ENCODE assay signal across 3 cellular contexts in genomic region chr21:45938453-45938755, GRCh38.
TF ChIP-seq lines count a peak whose summit lies in the region.

No MANE protein-coding gene starts in this region.

TF ChIP-seq in SK-N-SH, 30 proteins besides CTCF, POLR2A, EP300 and RAD21 (continues in another document):
- no peak for TF ChIP-seq GABPA (IDR thresholded peaks at IDR 0.05; ENCODE audit: low read depth)
- TF ChIP-seq SIN3A (IDR thresholded peaks at IDR 0.05; ENCODE audit: borderline replicate concordance, low read depth, low read length) = no peak
- TF ChIP-seq IRF3 (IDR thresholded peaks at IDR 0.05; ENCODE audit: low read depth, low read length) = no peak
- TF ChIP-seq TEAD4 (IDR thresholded peaks at IDR 0.05; ENCODE audit: borderline replicate concordance, insufficient read depth) = no peak
- no peak for TF ChIP-seq RXRA (IDR thresholded peaks at IDR 0.05; ENCODE audit: borderline replicate concordance, low read depth)
- no peak for TF ChIP-seq REST (IDR thresholded peaks at IDR 0.05; ENCODE audit: low read depth, low read length)
- TF ChIP-seq MEF2A (IDR thresholded peaks at IDR 0.05; ENCODE audit: borderline replicate concordance, low read depth) = no peak
- TF ChIP-seq FOSL2 (IDR thresholded peaks at IDR 0.05; ENCODE audit: borderline replicate concordance, low read depth) = no peak
- TF ChIP-seq USF2 (IDR thresholded peaks at IDR 0.05; ENCODE audit: borderline replicate concordance, low read depth, low read length) = no peak
- no peak for TF ChIP-seq FOXM1 (IDR thresholded peaks at IDR 0.05; ENCODE audit: low read depth)
- no peak for TF ChIP-seq YY1 (IDR thresholded peaks at IDR 0.05; ENCODE audit: low read depth)
- no peak for TF ChIP-seq RFX5 (IDR thresholded peaks at IDR 0.05; ENCODE audit: low read length)
- TF ChIP-seq PBX3 (IDR thresholded peaks at IDR 0.05) = no peak

TF ChIP-seq in SK-N-SH treated with all-trans-retinoic acid at 6 μM for 48 hours, 23 proteins besides CTCF, POLR2A, EP300 and RAD21:
- TF ChIP-seq ZNF8 (CRISPR knock-in tag; IDR thresholded peaks at IDR 0.05) (no peak), ZFP3 (CRISPR knock-in tag; IDR thresholded peaks at IDR 0.05) (no peak), ESRRG (CRISPR knock-in tag; IDR thresholded peaks at IDR 0.05) (no peak), TSHZ2 (CRISPR knock-in tag; IDR thresholded peaks at IDR 0.05) (no peak), SNAI2 (CRISPR knock-in tag; IDR thresholded peaks at IDR 0.05) (no peak), PPARA (CRISPR knock-in tag; IDR thresholded peaks at IDR 0.05; ENCODE audit: borderline replicate concordance) (no peak), CSRNP3 (CRISPR knock-in tag; IDR thresholded peaks at IDR 0.05) (no peak), POU6F1 (CRISPR knock-in tag; IDR thresholded peaks at IDR 0.05; ENCODE audit: borderline replicate concordance, low read depth) (no peak), PATZ1 (CRISPR knock-in tag; IDR thresholded peaks at IDR 0.05; ENCODE audit: borderline replicate concordance) (no peak), OSR1 (CRISPR knock-in tag; IDR thresholded peaks at IDR 0.05) (no peak), ZNF565 (CRISPR knock-in tag; conservative IDR thresholded peaks at IDR 0.05; ENCODE audit: low read depth) (no peak)

TF ChIP-seq in GM23338, 12 proteins besides CTCF, POLR2A, EP300 and RAD21:
- TF ChIP-seq JUNB (IDR thresholded peaks at IDR 0.05; ENCODE audit: unreplicated experiment) (no peak), POLR2AphosphoS5 (IDR thresholded peaks at IDR 0.05; ENCODE audit: low read depth) (no peak), ETS1 (IDR thresholded peaks at IDR 0.05) (no peak), REST (IDR thresholded peaks at IDR 0.05; ENCODE audit: unreplicated experiment) (no peak), ZNF331 (CRISPR knock-in tag; IDR thresholded peaks at IDR 0.05; ENCODE audit: low read depth) (no peak), EZH2 (IDR thresholded peaks at IDR 0.05; ENCODE audit: low read depth, unreplicated experiment) (no peak), STAT1 (IDR thresholded peaks at IDR 0.05; ENCODE audit: unreplicated experiment) (no peak), ZNF462 (CRISPR knock-in tag; IDR thresholded peaks at IDR 0.05) (no peak), ZNF114 (CRISPR knock-in tag; IDR thresholded peaks at IDR 0.05) (no peak)
TF ChIP-seq in GM23338: peak in this region for 0.
